In the genomic region with DNA sequence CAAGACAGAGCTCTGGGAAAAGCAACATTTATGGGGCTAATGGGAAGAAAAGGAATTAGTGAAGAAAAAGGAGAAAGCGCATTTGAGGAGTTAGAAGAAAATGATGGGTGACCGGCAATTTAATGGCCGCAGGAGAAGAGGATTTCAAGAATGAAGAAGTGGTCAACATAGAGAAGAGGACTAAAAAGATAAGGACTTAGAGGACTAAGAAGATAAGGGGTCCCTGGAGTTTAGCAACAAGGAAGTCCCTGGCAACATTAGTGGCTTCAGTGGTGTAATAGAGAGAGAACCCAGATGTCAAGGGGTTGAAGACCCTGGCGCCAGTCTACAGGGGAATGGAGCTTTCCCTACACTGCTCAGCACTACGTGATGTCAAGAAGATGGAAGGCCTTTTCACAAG, we compare ENCODE assay signal across 1 cellular context.
A peak's percentile ranks its signal among the peaks of the same experiment; 100 is the strongest.
TF ChIP-seq lines count a peak whose summit lies in the region.

No MANE protein-coding gene starts in this region.

TF ChIP-seq in K562, 482 proteins besides CTCF, POLR2A, EP300 and RAD21:
- TF ChIP-seq, protein P1, sequence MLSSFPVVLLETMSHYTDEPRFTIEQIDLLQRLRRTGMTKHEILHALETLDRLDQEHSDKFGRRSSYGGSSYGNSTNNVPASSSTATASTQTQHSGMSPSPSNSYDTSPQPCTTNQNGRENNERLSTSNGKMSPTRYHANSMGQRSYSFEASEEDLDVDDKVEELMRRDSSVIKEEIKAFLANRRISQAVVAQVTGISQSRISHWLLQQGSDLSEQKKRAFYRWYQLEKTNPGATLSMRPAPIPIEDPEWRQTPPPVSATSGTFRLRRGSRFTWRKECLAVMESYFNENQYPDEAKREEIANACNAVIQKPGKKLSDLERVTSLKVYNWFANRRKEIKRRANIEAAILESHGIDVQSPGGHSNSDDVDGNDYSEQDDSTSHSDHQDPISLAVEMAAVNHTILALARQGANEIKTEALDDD (IDR thresholded peaks at IDR 0.05), result peak; percentile 51; the same call in 1 of the 2 replicates
- TF ChIP-seq JUND (IDR thresholded peaks at IDR 0.05; ENCODE audit: borderline replicate concordance, low read depth, low read length), result 0 out of 2 replicates have a peak, but pooled peaks have one; percentile 6
- no peak for TF ChIP-seq JUND (tag; IDR thresholded peaks at IDR 0.05; ENCODE audit: borderline replicate concordance, low read depth, low read length)
- TF ChIP-seq TEAD4 (IDR thresholded peaks at IDR 0.05; ENCODE audit: low read length), result peak; percentile 48; the same call in 1 of the 2 replicates
- no peak for TF ChIP-seq TEAD4 (CRISPR knock-in tag; IDR thresholded peaks at IDR 0.05; ENCODE audit: borderline replicate concordance)
- TF ChIP-seq SMARCE1 (IDR thresholded peaks at IDR 0.05), result peak; percentile 56; the same call in 1 of the 2 replicates
- peak; percentile 70 for TF ChIP-seq SMARCA4 (IDR thresholded peaks at IDR 0.05)
- TF ChIP-seq CBFA2T3 (IDR thresholded peaks at IDR 0.05), result peak; percentile 34; the same call in 1 of the 2 replicates
- peak; percentile 16; the same call in 1 of the 2 replicates for TF ChIP-seq CTBP1 (IDR thresholded peaks at IDR 0.05; ENCODE audit: borderline replicate concordance)
- TF ChIP-seq, protein P2, sequence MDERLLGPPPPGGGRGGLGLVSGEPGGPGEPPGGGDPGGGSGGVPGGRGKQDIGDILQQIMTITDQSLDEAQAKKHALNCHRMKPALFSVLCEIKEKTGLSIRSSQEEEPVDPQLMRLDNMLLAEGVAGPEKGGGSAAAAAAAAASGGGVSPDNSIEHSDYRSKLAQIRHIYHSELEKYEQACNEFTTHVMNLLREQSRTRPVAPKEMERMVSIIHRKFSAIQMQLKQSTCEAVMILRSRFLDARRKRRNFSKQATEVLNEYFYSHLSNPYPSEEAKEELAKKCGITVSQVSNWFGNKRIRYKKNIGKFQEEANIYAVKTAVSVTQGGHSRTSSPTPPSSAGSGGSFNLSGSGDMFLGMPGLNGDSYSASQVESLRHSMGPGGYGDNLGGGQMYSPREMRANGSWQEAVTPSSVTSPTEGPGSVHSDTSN (CRISPR knock-in tag; IDR thresholded peaks at IDR 0.05; ENCODE audit: low read depth), result no peak
- TF ChIP-seq, protein P2 (tag; conservative IDR thresholded peaks at IDR 0.05; ENCODE audit: low read depth), result no peak
- 0 out of 4 replicates have a peak, but pooled peaks of 1 of the 2 experiments have one; percentile 27 for TF ChIP-seq FOXK2 (conservative IDR thresholded peaks at IDR 0.05 in 1 of 2, IDR thresholded peaks at IDR 0.05 in 1 of 2; ENCODE audit: low read depth in 2 of 2)
- TF ChIP-seq RCOR1 (IDR thresholded peaks at IDR 0.05; ENCODE audit: borderline replicate concordance in 1 of 2, low read depth in 2 of 2, low read length in 2 of 2), result 0 out of 4 replicates have a peak, but pooled peaks of 1 of the 2 experiments have one; percentile 33
- TF ChIP-seq HLTF (IDR thresholded peaks at IDR 0.05), result no peak
- TF ChIP-seq ARID1B (IDR thresholded peaks at IDR 0.05), result peak; percentile 70
- no peak for TF ChIP-seq ZNF444 (CRISPR knock-in tag; IDR thresholded peaks at IDR 0.05)
- TF ChIP-seq SPI1 (IDR thresholded peaks at IDR 0.05; ENCODE audit: borderline replicate concordance, low read depth, low read length), result peak; percentile 82; the same call in 1 of the 2 replicates
- TF ChIP-seq, protein P3, sequence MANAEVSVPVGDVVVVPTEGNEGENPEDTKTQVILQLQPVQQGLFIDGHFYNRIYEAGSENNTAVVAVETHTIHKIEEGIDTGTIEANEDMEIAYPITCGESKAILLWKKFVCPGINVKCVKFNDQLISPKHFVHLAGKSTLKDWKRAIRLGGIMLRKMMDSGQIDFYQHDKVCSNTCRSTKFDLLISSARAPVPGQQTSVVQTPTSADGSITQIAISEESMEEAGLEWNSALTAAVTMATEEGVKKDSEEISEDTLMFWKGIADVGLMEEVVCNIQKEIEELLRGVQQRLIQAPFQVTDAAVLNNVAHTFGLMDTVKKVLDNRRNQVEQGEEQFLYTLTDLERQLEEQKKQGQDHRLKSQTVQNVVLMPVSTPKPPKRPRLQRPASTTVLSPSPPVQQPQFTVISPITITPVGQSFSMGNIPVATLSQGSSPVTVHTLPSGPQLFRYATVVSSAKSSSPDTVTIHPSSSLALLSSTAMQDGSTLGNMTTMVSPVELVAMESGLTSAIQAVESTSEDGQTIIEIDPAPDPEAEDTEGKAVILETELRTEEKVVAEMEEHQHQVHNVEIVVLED (CRISPR knock-in tag; IDR thresholded peaks at IDR 0.05), result no peak
- TF ChIP-seq TCF3 (CRISPR knock-in tag; IDR thresholded peaks at IDR 0.05), result peak; percentile 43; the same call in 1 of the 2 replicates
